ENCODE assay signal across 8 cellular contexts in genomic region chr6:41545703-41546474, GRCh38. TPM values are rescaled to one million over a fixed set of nuclear protein-coding genes. Genes with fewer than 3 reads are reported as not detected.
DNase-seq lines count a peak whose midpoint lies in the region; ATAC-seq and TF ChIP-seq lines count a peak whose summit lies in the region.

TSS of gene FOXP4 (plus strand) at chr6:41546381. CDS start at chr6:41565761, 19,380 bp downstream.

- CTCF ChIA-PET in activated B cell treated with CpG ODN at 0.5 μM for 24 hours (lab: Charles Lee), result interaction anchor here (2.3 kb wide), 1 partner anchor 14 kb away, joined by 5 read pairs; no protein-coding TSS in a partner anchor

- peaks cover 14% of the 10 kb centered on the region for H3K36me3 Mint-ChIP-seq in activated B cell treated with CpG ODN at 0.5 μM for 24 hours (ENCODE audit: low read depth)

- peak within 1 kb of the TSS; percentile 91 for H3K27ac Mint-ChIP-seq in activated B cell treated with CpG ODN at 0.5 μM for 24 hours

- POLR2A ChIA-PET in activated B cell treated with CpG ODN at 0.5 μM for 24 hours (lab: Charles Lee), result interaction anchor here (1.4 to 5.2 kb wide), 7 partner anchors 14 to 188 kb away, joined by 4 to 45 read pairs (median 6); no protein-coding TSS in a partner anchor

- intact Hi-C loops in activated B cell treated with CpG ODN at 0.5 μM for 24 hours (cut with micrococcal nuclease), result loop anchor here (1.0 to 5.0 kb wide), 12 partner anchors 8 to 1636 kb away; partner anchors contain the start of genes CUL9, NFYA, OARD1 and TOMM6

- H3K4me1 Mint-ChIP-seq in activated B cell treated with CpG ODN at 0.5 μM for 24 hours, result peaks cover 43% of the 10 kb centered on the region

- H3K4me3 Mint-ChIP-seq in activated B cell treated with CpG ODN at 0.5 μM for 24 hours, result peak within 1 kb of the TSS; percentile 97

- peak; percentile 66 for ATAC-seq in GM18909 (IDR thresholded peaks at IDR 0.05; ENCODE audit: poor library complexity, unreplicated experiment)
- ATAC-seq in HG03159 (IDR thresholded peaks at IDR 0.05; ENCODE audit: unreplicated experiment), result peak; percentile 73
- peak; percentile 77 for ATAC-seq in activated B cell treated with CpG ODN at 0.5 μM for 24 hours (ENCODE audit: low read depth)

- no peaks in the 10 kb centered on the region for H3K27me3 Mint-ChIP-seq in activated B cell treated with CpG ODN at 0.5 μM for 24 hours

- no peaks in the 10 kb centered on the region for H3K9me3 Mint-ChIP-seq in activated B cell treated with CpG ODN at 0.5 μM for 24 hours

- peak within 1 kb of the TSS; percentile 65 to 74 for H3K4me3 ChIP-seq in cardiac fibroblast (replicated peaks in 1 of 2; ENCODE audit: low read depth in 2 of 2, low read length in 2 of 2)

- DNase-seq in AG08395 (ENCODE audit: low spot score) (peak; percentile 92), NCI-H2227 (lab: John Stamatoyannopoulos, UW; ENCODE audit: unreplicated experiment) (peak; percentile 87), activated B cell treated with CpG ODN at 0.5 μM for 24 hours (peak; percentile 76), cardiac fibroblast (ENCODE audit: low read depth in 2 of 2) (peak; percentile 96), iris pigment epithelial cell (ENCODE audit: low read depth) (peak; percentile 98)
- peak; percentile 65 to 82 for DNase-seq in stimulated activated CD4-positive, alpha-beta T cell treated with anti-CD3 and anti-CD28 coated beads, Interleukin-12 subunit alpha, Interleukin-12 subunit beta, amount 100 ng/mL, for 24 hours (ENCODE audit: low read depth in 2 of 2)

- TF ChIP-seq CTCF in activated B cell treated with CpG ODN at 0.5 μM for 24 hours (IDR thresholded peaks at IDR 0.05) (no peak), cardiac fibroblast (IDR thresholded peaks at IDR 0.05; ENCODE audit: low read depth, low read length) (no peak)

RNA-seq across cellular contexts. Expression of gene FOXP4, which starts in this region (rescaled TPM):
- total RNA-seq in activated B cell treated with CpG ODN at 0.5 μM for 24 hours, result 37.8 and 40.7 TPM in 2 replicates

Comparison
In these comparisons a context has a peak if more than half of its experiments do, and no peak if none do; other contexts are left out.
1. Peak in every context shown above with its lines: DNase-seq, ATAC-seq and H3K4me3 ChIP-seq.